Comparison of ENCODE assay signal across 7 cellular contexts in the genomic region with DNA sequence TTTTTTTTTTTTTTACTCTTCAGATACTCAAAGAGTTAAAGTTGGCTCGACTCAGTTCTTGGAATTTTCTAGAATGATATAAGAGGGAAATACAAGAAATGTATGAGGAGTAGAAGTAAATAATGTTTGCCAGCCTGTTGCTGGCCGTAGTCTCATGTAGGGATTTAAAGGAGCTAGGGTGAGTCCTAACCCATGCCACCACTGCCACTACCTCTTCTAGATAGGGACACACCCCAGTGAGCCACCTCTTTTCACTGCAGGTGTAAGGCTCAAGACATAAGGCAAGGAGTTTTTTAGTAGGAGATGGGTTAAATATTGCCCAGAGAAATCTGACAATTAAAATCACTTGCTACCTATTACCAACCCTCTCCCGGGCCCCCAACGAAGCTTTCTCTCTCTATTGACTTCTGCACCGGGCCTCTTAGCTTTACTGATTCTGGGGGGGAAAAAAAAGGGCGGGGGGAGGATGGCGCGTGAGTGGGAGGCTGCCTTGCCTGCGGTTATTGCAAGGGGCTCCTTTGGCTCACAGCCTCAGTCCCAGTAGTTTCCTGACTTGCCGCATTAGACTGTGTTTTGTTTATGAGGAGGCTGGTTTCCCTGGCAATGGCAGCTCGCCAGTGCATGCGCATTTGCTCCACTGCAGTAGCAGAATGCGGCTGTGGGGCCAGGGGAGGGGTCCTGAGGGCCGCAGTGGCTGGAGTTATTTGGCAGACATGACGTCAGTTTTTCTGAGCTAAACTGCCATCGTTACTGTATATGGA.
A peak's percentile ranks its signal among the peaks of the same experiment; 100 is the strongest.
DNase-seq lines count a peak whose midpoint lies in the region; ATAC-seq and TF ChIP-seq lines count a peak whose summit lies in the region.

No MANE protein-coding gene starts in this region.

- DNase-seq in NCI-H1105 (lab: John Stamatoyannopoulos, UW) (peak; percentile 19), astrocyte of the cerebellum (ENCODE audit: low read depth) (peak; percentile 55), inferior parietal cortex (ENCODE audit: extremely low spot score) (peak; percentile 61), NCI-H2081 treated with DMSO at 0.1 percent for 48 hours (lab: John Stamatoyannopoulos, UW) (no peak)
- DNase-seq in stimulated activated CD8-positive, alpha-beta memory T cell treated with anti-CD3 and anti-CD28 coated beads, Interleukin-12 subunit alpha, Interleukin-12 subunit beta, amount 100 ng/mL, for 1 hour (ENCODE audit: low read depth): peak; percentile 1
- DNase-seq in effector CD4-positive, alpha-beta T cell: no peak

- H3K4me3 ChIP-seq in astrocyte of the cerebellum (ENCODE audit: low read depth, low read length): peak overlapping the region; percentile 14

- in situ Hi-C loops in astrocyte of the cerebellum (cut with HindIII; ENCODE audit: low sequenced_read_pairs): no loop called here

- TF ChIP-seq CTCF in astrocyte of the cerebellum (IDR thresholded peaks at IDR 0.05; ENCODE audit: low read depth, low read length, missing control alignments): no peak

- ATAC-seq in GM21619 (IDR thresholded peaks at IDR 0.05; ENCODE audit: unreplicated experiment): peak; percentile 51

Comparison
In these comparisons a context has a peak if more than half of its experiments do, and no peak if none do; other contexts are left out.
1. DNase-seq: peak in NCI-H1105 (single experiment), astrocyte of the cerebellum (single experiment), inferior parietal cortex (single experiment) and stimulated activated CD8-positive, alpha-beta memory T cell treated with anti-CD3 and anti-CD28 coated beads, Interleukin-12 subunit alpha, Interleukin-12 subunit beta, amount 100 ng/mL, for 1 hour (single experiment); none in effector CD4-positive, alpha-beta T cell (single experiment) and NCI-H2081 treated with DMSO at 0.1 percent for 48 hours (single experiment).